7 cellular contexts compared by ENCODE assay signal in genomic region chr20:60055740-60056139, GRCh38.
A peak's percentile ranks its signal among the peaks of the same experiment; 100 is the strongest.
DNase-seq lines count a peak whose midpoint lies in the region; ATAC-seq and TF ChIP-seq lines count a peak whose summit lies in the region.

No MANE protein-coding gene starts in this region.

- peaks cover 36% of the 10 kb centered on the region for H3K27me3 Mint-ChIP-seq in mesothelial cell of epicardium (ENCODE audit: low read depth)

- no peak for TF ChIP-seq EP300 in gastroesophageal sphincter (IDR thresholded peaks at IDR 0.05)

- H3K27me3 ChIP-seq in gastroesophageal sphincter = peaks cover 46% of the 10 kb centered on the region

- H3K27ac ChIP-seq in gastroesophageal sphincter = no peak overlapping the region

- no peaks in the 10 kb centered on the region for H3K36me3 ChIP-seq in gastroesophageal sphincter

- H3K9me3 Mint-ChIP-seq in mesothelial cell of epicardium = no peaks in the 10 kb centered on the region

- H3K4me1 ChIP-seq in gastroesophageal sphincter = peaks cover 0 to 16% (median 0%) of the 10 kb centered on the region in 3 donors

- ATAC-seq in HG02763 (IDR thresholded peaks at IDR 0.05; ENCODE audit: unreplicated experiment) (peak; percentile 49), gastroesophageal sphincter (peak; percentile 65), HG02623 (IDR thresholded peaks at IDR 0.05; ENCODE audit: unreplicated experiment) (no peak)

- TF ChIP-seq CTCF in gastroesophageal sphincter (IDR thresholded peaks at IDR 0.05) = no peak
- no peak for TF ChIP-seq CTCF in mesothelial cell of epicardium (IDR thresholded peaks at IDR 0.05; ENCODE audit: unreplicated experiment)

- H3K9me3 ChIP-seq in gastroesophageal sphincter = no peaks in the 10 kb centered on the region

- no peak overlapping the region for H3K4me3 ChIP-seq in gastroesophageal sphincter

- H3K27ac Mint-ChIP-seq in mesothelial cell of epicardium = no peak overlapping the region

- peaks cover 12% of the 10 kb centered on the region for H3K4me1 Mint-ChIP-seq in mesothelial cell of epicardium

- H3K36me3 Mint-ChIP-seq in mesothelial cell of epicardium = no peaks in the 10 kb centered on the region

- TF ChIP-seq POLR2A in gastroesophageal sphincter (IDR thresholded peaks at IDR 0.05) = no peak

- no peak overlapping the region for H3K4me3 Mint-ChIP-seq in mesothelial cell of epicardium

- WGBS in gastroesophageal sphincter (ENCODE audit: low coverage in 1 of 2), 2 donors = 89 to 100% methylated on average over 2 to 7 of the region's 14 CpGs

- DNase-seq in activated CD4-positive, alpha-beta T cell treated with anti-CD3 and anti-CD28 coated beads for 48 hours = peak; percentile 52
- DNase-seq in stimulated activated CD8-positive, alpha-beta memory T cell treated with anti-CD3 and anti-CD28 coated beads, Interleukin-15, amount 100 ng/mL, for 4 hours (ENCODE audit: low read depth in 2 of 2) = peak; percentile 19 to 22
- DNase-seq in mesothelial cell of epicardium (ENCODE audit: low spot score in 2 of 2, unreplicated experiment in 2 of 2) (no peak), HPDE6-E6E7 (ENCODE audit: extremely low spot score) (no peak)

Comparison
In these comparisons a context has a peak if more than half of its experiments do, and no peak if none do; other contexts are left out.
1. DNase-seq: peak in activated CD4-positive, alpha-beta T cell treated with anti-CD3 and anti-CD28 coated beads for 48 hours (single experiment) and stimulated activated CD8-positive, alpha-beta memory T cell treated with anti-CD3 and anti-CD28 coated beads, Interleukin-15, amount 100 ng/mL, for 4 hours (2 of 2); none in mesothelial cell of epicardium (0 of 2) and HPDE6-E6E7 (single experiment).